In the genomic region with DNA sequence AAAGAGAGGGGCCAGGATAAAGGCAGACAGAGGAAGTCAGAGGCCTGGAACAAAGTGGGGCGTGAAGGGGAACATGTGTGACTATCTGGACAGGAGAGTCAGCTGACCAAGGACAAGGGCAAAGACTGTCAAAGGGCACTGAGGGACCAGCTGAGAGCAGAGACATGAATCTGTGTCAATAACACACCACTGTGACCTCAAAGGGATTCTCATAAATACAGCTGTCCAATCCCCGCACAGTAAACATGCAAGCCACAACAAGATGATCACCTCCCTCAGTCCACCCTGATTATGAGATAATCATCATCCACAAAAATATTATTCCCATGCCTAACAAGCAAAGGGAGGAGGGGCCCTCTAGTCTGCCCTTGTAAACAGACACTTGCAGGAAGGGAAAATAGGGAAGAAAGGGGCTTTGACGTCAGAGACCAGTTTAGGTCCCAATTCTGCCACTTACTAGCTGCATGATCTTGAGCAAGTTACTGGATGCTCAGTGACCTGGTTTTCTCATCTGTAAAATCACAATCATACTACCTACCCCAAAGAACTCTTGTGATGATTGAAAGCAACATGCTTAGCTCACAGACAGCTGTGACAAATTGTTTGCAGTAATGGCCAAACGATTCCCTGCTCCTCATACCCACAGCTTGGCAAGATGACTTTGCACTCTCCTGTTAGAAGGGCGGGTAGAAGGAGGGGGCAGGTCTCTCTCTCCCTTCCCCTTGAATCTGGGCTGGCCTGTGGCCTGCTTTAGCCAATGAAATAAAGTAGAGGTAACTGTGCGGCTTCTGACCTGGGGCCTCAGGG, we compare ENCODE assay signal across 10 cellular contexts. TPM values are rescaled to one million over a fixed set of nuclear protein-coding genes. Genes with fewer than 3 reads are reported as not detected.
DNase-seq lines count a peak whose midpoint lies in the region; ATAC-seq, FAIRE-seq and TF ChIP-seq lines count a peak whose summit lies in the region.
"Had no signal": no experiment of that assay in that cellular context is flagged by ENCODE, and none has a peak within 500 bp of the region (broad histone marks: within the 10 kb centered on the region; RNA-seq: fewer than 3 reads in every experiment).

No MANE protein-coding gene starts in this region.

- H3K4me3 ChIP-seq in Caco-2 (ENCODE audit: low read depth, low read length), result no peak overlapping the region
- peak overlapping the region; percentile 22 for H3K4me3 ChIP-seq in OCI-LY1 (ENCODE audit: low read depth, low read length, poor library complexity, severe bottlenecking)
- H3K4me3 ChIP-seq in esophagus squamous epithelium, result no peak overlapping the region
- peak overlapping the region in 1 of 2 experiments; percentile 37 for H3K4me3 ChIP-seq in neutrophil (ENCODE audit: low read depth in 1 of 2, low read length in 1 of 2)

- no peak for DNase-seq in Caco-2
- DNase-seq in esophagus squamous epithelium (lab: John Stamatoyannopoulos, UW), result no peak
- no peak for DNase-seq in stimulated activated CD4-positive, alpha-beta T cell treated with anti-CD3 and anti-CD28 coated beads, Interleukin-4, amount 100 ng/mL, for 24 hours
- no peak for DNase-seq in H54 (ENCODE audit: insufficient read length, low spot score)
- DNase-seq in activated T-cell treated with anti-CD3 and anti-CD28 coated beads, Interleukin-2, amount 50 U/mL, for 48 hours, result no peak
- DNase-seq: stimulated activated CD4-positive, alpha-beta T cell treated with anti-CD3 and anti-CD28 coated beads, Interleukin-4, amount 100 ng/mL, for 1 hour had no signal

- H3K36me3 ChIP-seq in Caco-2 (ENCODE audit: control insufficient read depth, insufficient read depth, low read length) (no peaks in the 10 kb centered on the region), OCI-LY1 (ENCODE audit: insufficient read depth, low read length) (no peaks in the 10 kb centered on the region; the same call in 1 of the 2 replicates), esophagus squamous epithelium (no peaks in the 10 kb centered on the region), neutrophil (no peaks in the 10 kb centered on the region)

- H3K4me3 Mint-ChIP-seq in Caco-2 (ENCODE audit: unreplicated experiment), result no peak overlapping the region

- no peaks in the 10 kb centered on the region for H3F3A ChIP-seq in OCI-LY1 (ENCODE audit: insufficient read depth, low read length)

- POLR2A ChIA-PET in Caco-2 (lab: Charles Lee), result no interaction called here

- H3K27ac Mint-ChIP-seq in Caco-2 (ENCODE audit: unreplicated experiment), result peak overlapping the region; percentile 25

- H3K9me3 ChIP-seq in Caco-2 (no peaks in the 10 kb centered on the region), OCI-LY1 (ENCODE audit: low read length) (no peaks in the 10 kb centered on the region), esophagus squamous epithelium (no peaks in the 10 kb centered on the region), neutrophil (no peaks in the 10 kb centered on the region)

- H2AFZ ChIP-seq in OCI-LY1 (ENCODE audit: low read length), result no peak overlapping the region

- FAIRE-seq in H54 (lab: Jason Lieb, UNC), result no peak

- H3K27me3 Mint-ChIP-seq in Caco-2 (ENCODE audit: insufficient read depth, unreplicated experiment), result no peaks in the 10 kb centered on the region

- H3K36me3 Mint-ChIP-seq in Caco-2 (ENCODE audit: insufficient read depth, unreplicated experiment), result peaks cover 6% of the 10 kb centered on the region

- no peak for TF ChIP-seq CTCF in Caco-2 (IDR thresholded peaks at IDR 0.05; ENCODE audit: insufficient read depth in 1 of 2, low read depth in 1 of 2, low read length in 1 of 2, severe bottlenecking in 1 of 2, unreplicated experiment in 1 of 2)
- TF ChIP-seq CTCF in OCI-LY1 (IDR thresholded peaks at IDR 0.05; ENCODE audit: low read length), result no peak
- TF ChIP-seq CTCF in esophagus squamous epithelium (IDR thresholded peaks at IDR 0.05), result no peak
- TF ChIP-seq CTCF in neutrophil (IDR thresholded peaks at IDR 0.05), result peak; percentile 24

- TF ChIP-seq POLR2A in esophagus squamous epithelium (IDR thresholded peaks at IDR 0.05) (peak in 1 of 4 donors; percentile 12), H54 (IDR thresholded peaks at IDR 0.05; ENCODE audit: low read depth, low read length) (no peak)

- H3K27ac ChIP-seq in OCI-LY1 (ENCODE audit: low read depth, low read length, poor library complexity, severe bottlenecking) (peak overlapping the region; percentile 73), esophagus squamous epithelium (peak overlapping the region in 3 of 4 donors; percentile 22 to 72 (median 52)), neutrophil (peak overlapping the region; percentile 98)
- H3K27ac ChIP-seq: KMS-11 had no signal

- 54 to 69% methylated on average over 3 to 4 of the region's 6 CpGs for WGBS in esophagus squamous epithelium, 2 donors

- ATAC-seq in HG03097 (IDR thresholded peaks at IDR 0.05; ENCODE audit: low FRiP score, unreplicated experiment), result no peak

- peaks cover 57% of the 10 kb centered on the region for H3K4me1 Mint-ChIP-seq in Caco-2 (ENCODE audit: low read depth, unreplicated experiment)

- H3K27me3 ChIP-seq in Caco-2 (replicated peaks; ENCODE audit: control insufficient read depth, insufficient read depth, low read length) (no peaks in the 10 kb centered on the region), OCI-LY1 (ENCODE audit: insufficient read depth, low read length) (no peaks in the 10 kb centered on the region), esophagus squamous epithelium (no peaks in the 10 kb centered on the region), neutrophil (no peaks in the 10 kb centered on the region)

- no peaks in the 10 kb centered on the region for H3K9me2 ChIP-seq in OCI-LY1 (ENCODE audit: low read depth, low read length)

- no peaks in the 10 kb centered on the region for H3K9me3 Mint-ChIP-seq in Caco-2 (ENCODE audit: unreplicated experiment)

- BruUV-seq in Caco-2 (replicated peaks; lab: Mats Ljungman, UMichigan), result no TSS peak

- H4K20me1 ChIP-seq in OCI-LY1 (ENCODE audit: insufficient read depth, low read length), result no peaks in the 10 kb centered on the region

- H3K4me1 ChIP-seq in Caco-2 (peaks cover 27% of the 10 kb centered on the region), OCI-LY1 (ENCODE audit: insufficient read depth, low read length, severe bottlenecking) (peaks cover 99% of the 10 kb centered on the region), esophagus squamous epithelium (peaks cover 6 to 75% (median 14%) of the 10 kb centered on the region in 3 donors), neutrophil (ENCODE audit: control insufficient read depth in 1 of 2, insufficient read depth in 1 of 2, low read depth in 1 of 2, low read length in 1 of 2) (peaks cover 36 to 54% of the 10 kb centered on the region in 2 experiments)

- peaks cover 63% of the 10 kb centered on the region for H3K79me2 ChIP-seq in OCI-LY1 (ENCODE audit: insufficient read depth, low read length)

- intact Hi-C loops in Caco-2 (cut with micrococcal nuclease; ENCODE audit: unreplicated experiment), result no loop called here
- intact Hi-C loops in esophagus squamous epithelium (cut with DNase I), result no loop called here

- CTCF ChIA-PET in Caco-2 (lab: Charles Lee), result interaction anchor here (0.7 kb wide), 1 partner anchor 607 kb away, joined by 3 read pairs; no protein-coding TSS in a partner anchor

- H3K4me2 ChIP-seq in OCI-LY1 (ENCODE audit: low read length), result peak overlapping the region; percentile 51
- H3K4me2 ChIP-seq: KMS-11 had no signal

- H3K9ac ChIP-seq in OCI-LY1 (ENCODE audit: low read length), result peak overlapping the region; percentile 9; the same call in 1 of the 2 replicates
- H3K9ac ChIP-seq: KMS-11 had no signal

RNA-seq across cellular contexts. Expression of gene RAPGEF1, which starts 41.8 kb away (rescaled TPM):
- total RNA-seq in Caco-2 (2022), result 71.5 and 75.4 TPM in 2 replicates
- 10 to 100 TPM; 12.2 to 40.4 (median 19.0) TPM for total RNA-seq in esophagus squamous epithelium
